9 cellular contexts compared by ENCODE assay signal in the genomic region with DNA sequence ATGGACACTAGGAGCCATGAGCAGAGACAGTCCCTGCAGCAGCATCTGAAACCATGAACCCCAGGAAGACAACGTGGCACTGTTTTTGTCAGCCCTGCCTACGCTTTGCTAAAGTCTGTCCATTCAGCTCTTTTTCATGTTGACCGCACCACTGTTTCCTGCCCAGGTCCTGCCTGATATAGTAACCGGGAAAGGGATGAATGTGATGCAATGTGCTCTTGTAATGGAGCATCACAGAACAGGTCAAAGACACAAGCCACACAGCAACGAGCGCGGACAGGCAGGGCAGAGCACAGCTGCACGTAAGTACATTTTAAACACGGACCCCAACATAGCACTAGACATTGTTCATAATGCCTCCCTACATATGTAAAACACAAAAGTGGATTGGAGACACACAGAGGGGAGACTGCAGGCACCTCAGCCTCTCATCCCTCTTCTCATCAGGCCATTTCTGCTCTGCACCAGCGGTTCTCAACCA. TPM values are rescaled to one million over a fixed set of nuclear protein-coding genes. Genes with fewer than 3 reads are reported as not detected.
DNase-seq lines count a peak whose midpoint lies in the region; ATAC-seq and TF ChIP-seq lines count a peak whose summit lies in the region.
"Had no signal": no experiment of that assay in that cellular context is flagged by ENCODE, and none has a peak within 500 bp of the region (broad histone marks: within the 10 kb centered on the region; RNA-seq: fewer than 3 reads in every experiment).

No MANE protein-coding gene starts in this region.

- H3T11ph ChIP-seq in H9 (ENCODE audit: low read length): no peak overlapping the region

- H3K9ac ChIP-seq in H9 (ENCODE audit: extremely low read depth, insufficient read length, low read length): no peak overlapping the region

- CTCF ChIA-PET in CD4-positive, alpha-beta T cell (lab: Charles Lee): no interaction called here

- no peaks in the 10 kb centered on the region for H3K27me3 Mint-ChIP-seq in CD4-positive, alpha-beta T cell
- no peaks in the 10 kb centered on the region for H3K27me3 Mint-ChIP-seq in H9 (ENCODE audit: low read depth)

- peak overlapping the region; percentile 63 for H3K4me3 Mint-ChIP-seq in CD4-positive, alpha-beta T cell
- no peak overlapping the region for H3K4me3 Mint-ChIP-seq in H9

- H2BK120ac ChIP-seq in H9 (ENCODE audit: low read depth, low read length, poor library complexity, severe bottlenecking): no peak overlapping the region

- no peaks in the 10 kb centered on the region for H3K36me3 Mint-ChIP-seq in CD4-positive, alpha-beta T cell (ENCODE audit: low read depth)
- H3K36me3 Mint-ChIP-seq in H9 (ENCODE audit: insufficient read depth in 1 of 3, low read depth in 3 of 3): no peaks in the 10 kb centered on the region; a peak in 1 of 7 replicates

- peak; percentile 27 for ATAC-seq in CD4-positive, alpha-beta T cell (ENCODE audit: poor library complexity)
- ATAC-seq in GM19455 (IDR thresholded peaks at IDR 0.05; ENCODE audit: unreplicated experiment) (peak; percentile 2), esophagus mucosa (no peak)

- H3K23ac ChIP-seq in H9 (ENCODE audit: insufficient read length, low read depth, low read length): no peak overlapping the region

- peak overlapping the region; percentile 82 for H3K27ac Mint-ChIP-seq in CD4-positive, alpha-beta T cell
- H3K27ac Mint-ChIP-seq in H9: no peak overlapping the region

- no peaks in the 10 kb centered on the region for H3K27me3 ChIP-seq in CD4-positive, alpha-beta T cell (ENCODE audit: control insufficient read depth, insufficient read depth, low read length)
- no peaks in the 10 kb centered on the region for H3K27me3 ChIP-seq in H9 (ENCODE audit: insufficient read depth, low read length)
- H3K27me3 ChIP-seq: heart left ventricle had no signal

- no peak overlapping the region for H4K5ac ChIP-seq in H9 (ENCODE audit: insufficient read length, low read depth, low read length)

- H4K8ac ChIP-seq in H9 (replicated peaks; ENCODE audit: insufficient read length, low read depth, low read length): no peak overlapping the region

- H2BK15ac ChIP-seq in H9 (ENCODE audit: low read depth, low read length): no peak overlapping the region

- H3K4ac ChIP-seq in H9 (ENCODE audit: low read depth, low read length): no peak overlapping the region

- no peak overlapping the region for H2AFZ ChIP-seq in H9 (ENCODE audit: low read length)

- H3K27ac ChIP-seq in CD4-positive, alpha-beta T cell (ENCODE audit: low read depth, low read length): no peak overlapping the region
- H3K27ac ChIP-seq in KOPT-K1 (ENCODE audit: low read depth, low read length, poor library complexity, severe bottlenecking) (peak overlapping the region; percentile 56), H9 (ENCODE audit: insufficient read length, low read depth, low read length) (no peak overlapping the region)

- H2BK20ac ChIP-seq in H9 (ENCODE audit: low read depth, low read length, poor library complexity, severe bottlenecking): no peak overlapping the region

- no peaks in the 10 kb centered on the region for H3K9me3 Mint-ChIP-seq in CD4-positive, alpha-beta T cell
- H3K9me3 Mint-ChIP-seq in H9: no peaks in the 10 kb centered on the region

- H2AK5ac ChIP-seq in H9 (ENCODE audit: insufficient read length, low read length): no peak overlapping the region

- H3K4me2 ChIP-seq in H9 (ENCODE audit: insufficient read depth, insufficient read length, low read length): no peak overlapping the region

- H3K79me2 ChIP-seq in H9 (ENCODE audit: insufficient read depth, low read length): no peaks in the 10 kb centered on the region

- intact Hi-C loops in CD4-positive, alpha-beta T cell (cut with DNase I, micrococcal nuclease): loop anchor here in 1 of 2 experiments (5.0 kb wide), 2 partner anchors 66 to 451 kb away; no protein-coding TSS in a partner anchor

- H3K18ac ChIP-seq in H9 (ENCODE audit: insufficient read length, low read depth, low read length): no peak overlapping the region

- WGBS in H9 (ENCODE audit: extremely low coverage, insufficient read length, low lambda C conversion rate): no CpG with 5 or more reads among the region's 10 CpGs

- no peak overlapping the region for H2BK5ac ChIP-seq in H9 (ENCODE audit: insufficient read length, low read length)

- H3K56ac ChIP-seq in H9 (ENCODE audit: insufficient read length, low read depth, low read length): no peak overlapping the region

- peaks cover 44% of the 10 kb centered on the region for H3K4me1 Mint-ChIP-seq in CD4-positive, alpha-beta T cell (ENCODE audit: low read depth)
- H3K4me1 Mint-ChIP-seq in H9: peaks cover 4 to 7% of the 10 kb centered on the region in 2 experiments

- DNase-seq in CD4-positive, alpha-beta T cell: no peak
- peak; percentile 50 for DNase-seq in hepatic stellate cell (ENCODE audit: low spot score)
- DNase-seq in NK-92 treated with Interleukin-12 subunit alpha and Interleukin-12 subunit beta, amount 100 ng/mL, for 24 hours (lab: John Stamatoyannopoulos, UW): no peak
- DNase-seq in H4 (ENCODE audit: low spot score): no peak
- no peak for DNase-seq in H9

- no peak overlapping the region for H3K14ac ChIP-seq in H9 (ENCODE audit: insufficient read depth, low read length)

- POLR2A ChIA-PET in CD4-positive, alpha-beta T cell (lab: Charles Lee): interaction anchor here (1.0 to 1.6 kb wide), 3 partner anchors 28 to 167 kb away, joined by 3 to 4 read pairs (median 4); partner anchors contain the start of gene MPRIP

- no peaks in the 10 kb centered on the region for H3K4me1 ChIP-seq in H9 (ENCODE audit: insufficient read depth, low read length)

- no peaks in the 10 kb centered on the region for H3K79me1 ChIP-seq in H9 (ENCODE audit: insufficient read depth, low read depth, low read length, poor library complexity, severe bottlenecking)

- no peak overlapping the region for H2BK12ac ChIP-seq in H9 (ENCODE audit: insufficient read length, low read depth, low read length)

- no peak overlapping the region for H4K91ac ChIP-seq in H9 (ENCODE audit: insufficient read length, low read depth, low read length)

- TF ChIP-seq CTCF in CD4-positive, alpha-beta T cell (IDR thresholded peaks at IDR 0.05): no peak
- TF ChIP-seq CTCF in H9 (conservative IDR thresholded peaks at IDR 0.05): no peak

- no peaks in the 10 kb centered on the region for H4K20me1 ChIP-seq in H9 (ENCODE audit: control insufficient read depth, insufficient read depth, insufficient read length)

- H3K23me2 ChIP-seq in H9 (ENCODE audit: insufficient read length, low read depth, low read length, poor library complexity, severe bottlenecking): no peaks in the 10 kb centered on the region

- H3K36me3 ChIP-seq in KOPT-K1 (ENCODE audit: insufficient read depth, low read length): no peaks in the 10 kb centered on the region
- H3K36me3 ChIP-seq: heart left ventricle had no signal

- no peaks in the 10 kb centered on the region for H3K9me3 ChIP-seq in CD4-positive, alpha-beta T cell (ENCODE audit: control insufficient read depth, low read length)
- H3K9me3 ChIP-seq in KOPT-K1 (ENCODE audit: insufficient read depth, low read length, poor library complexity, severe bottlenecking) (no peaks in the 10 kb centered on the region), H9 (ENCODE audit: control insufficient read depth, low read depth, low read length) (no peaks in the 10 kb centered on the region)
- H3K9me3 ChIP-seq: heart left ventricle had no signal

RNA-seq across cellular contexts. Expression of gene TNFRSF13B, which starts 16.9 kb away (rescaled TPM):
- not detected for total RNA-seq in CD4-positive, alpha-beta T cell
- total RNA-seq in esophagus mucosa (0.28 TPM), H9 (2021) (0.11 and 0.28 TPM in 2 replicates)
- not detected in 2 replicates for total RNA-seq in H4 (2014; rRNA removed; shearing (Covaris generic))
- total RNA-seq: heart left ventricle had no signal

RNA-seq across cellular contexts. Expression of gene MPRIP, which starts 53.5 kb away (rescaled TPM):
- 100 to 1,000 TPM; 176 to 188 TPM for total RNA-seq in CD4-positive, alpha-beta T cell
- total RNA-seq in esophagus mucosa: 132 TPM
- 86.9 and 99.5 TPM in 2 replicates for total RNA-seq in H4 (2014; rRNA removed; shearing (Covaris generic))
- 129 and 132 TPM in 2 replicates for total RNA-seq in H9 (2021)
